In genomic region chr16:26598061-26598460, GRCh38 we compare ENCODE assay signal across 7 cellular contexts.
DNase-seq lines count a peak whose midpoint lies in the region; ATAC-seq and TF ChIP-seq lines count a peak whose summit lies in the region.

No MANE protein-coding gene starts in this region.

- intact Hi-C loops in natural killer cell (cut with micrococcal nuclease), result loop anchor here (5.0 kb wide), 1 partner anchor 49 kb away; no protein-coding TSS in a partner anchor

- H3K36me3 Mint-ChIP-seq in T-helper 17 cell (ENCODE audit: low read depth), result no peaks in the 10 kb centered on the region
- peaks cover 9 to 12% of the 10 kb centered on the region in 2 donors for H3K36me3 Mint-ChIP-seq in activated T-cell treated with anti-CD3 and anti-CD28 coated beads, Interleukin-2, amount 50 U/mL, for 72 hours (ENCODE audit: insufficient read depth in 2 of 2)
- no peaks in the 10 kb centered on the region for H3K36me3 Mint-ChIP-seq in natural killer cell

- H3K4me1 Mint-ChIP-seq in T-helper 17 cell (peaks cover 11% of the 10 kb centered on the region), natural killer cell (peaks cover 18 to 49% of the 10 kb centered on the region in 2 donors)
- peaks cover 73% of the 10 kb centered on the region for H3K4me1 Mint-ChIP-seq in activated T-cell treated with anti-CD3 and anti-CD28 coated beads, Interleukin-2, amount 50 U/mL, for 72 hours (ENCODE audit: low read depth)

- ATAC-seq in T-helper 17 cell, result peak; percentile 93
- ATAC-seq in activated T-cell treated with anti-CD3 and anti-CD28 coated beads, Interleukin-2, amount 50 U/mL, for 72 hours (replicated peaks in 1 of 2), result peak; percentile 93 to 94
- peak; percentile 83 to 88 (median 88) for ATAC-seq in natural killer cell

- H3K27me3 ChIP-seq in MG63, result peaks cover 8% of the 10 kb centered on the region; the same call in 1 of the 2 replicates

- H3K4me3 ChIP-seq in MG63, result no peak overlapping the region

- H3K27me3 Mint-ChIP-seq in T-helper 17 cell, result no peaks in the 10 kb centered on the region
- peaks cover 13% of the 10 kb centered on the region for H3K27me3 Mint-ChIP-seq in activated T-cell treated with anti-CD3 and anti-CD28 coated beads, Interleukin-2, amount 50 U/mL, for 72 hours (ENCODE audit: low read depth)
- H3K27me3 Mint-ChIP-seq in natural killer cell (ENCODE audit: low read depth in 2 of 2), result peaks cover 0 to 7% of the 10 kb centered on the region in 2 donors

- H3K4me3 Mint-ChIP-seq in T-helper 17 cell (peak overlapping the region; percentile 1), natural killer cell (peak overlapping the region; percentile 51)
- peak overlapping the region; percentile 56 to 67 for H3K4me3 Mint-ChIP-seq in activated T-cell treated with anti-CD3 and anti-CD28 coated beads, Interleukin-2, amount 50 U/mL, for 72 hours

- no peaks in the 10 kb centered on the region for H3K36me3 ChIP-seq in MG63

- H3K27ac Mint-ChIP-seq in T-helper 17 cell, result peak overlapping the region; percentile 71
- H3K27ac Mint-ChIP-seq in activated T-cell treated with anti-CD3 and anti-CD28 coated beads, Interleukin-2, amount 50 U/mL, for 72 hours, result peak overlapping the region; percentile 72
- H3K27ac Mint-ChIP-seq in natural killer cell, result peak overlapping the region; percentile 84 to 96

- peaks cover 1 to 9% of the 10 kb centered on the region in 2 donors for H3K9me3 Mint-ChIP-seq in activated T-cell treated with anti-CD3 and anti-CD28 coated beads, Interleukin-2, amount 50 U/mL, for 72 hours
- H3K9me3 Mint-ChIP-seq in natural killer cell, result peaks cover 0 to 3% of the 10 kb centered on the region in 2 donors

- no peak for TF ChIP-seq CTCF in natural killer cell (IDR thresholded peaks at IDR 0.05)

- peak in 1 of 3 donors; percentile 27 for DNase-seq in T-helper 17 cell
- DNase-seq in activated T-cell treated with anti-CD3 and anti-CD28 coated beads, Interleukin-2, amount 50 U/mL, for 72 hours, result peak; percentile 79 to 84
- DNase-seq in natural killer cell, result peak; percentile 30
- peak; percentile 13 for DNase-seq in superior temporal gyrus (ENCODE audit: extremely low spot score)
- no peak for DNase-seq in HuH-7.5 (ENCODE audit: low spot score)
- DNase-seq in MG63, result no peak
- no peak for DNase-seq in NCI-H2081 treated with DMSO at 0.1 percent for 48 hours (lab: John Stamatoyannopoulos, UW)

- H3K9me3 ChIP-seq in T-helper 17 cell (ENCODE audit: control insufficient read depth, low read length, poor library complexity, severe bottlenecking), result no peaks in the 10 kb centered on the region
- 0 out of 2 replicates have a peak, but pooled peaks cover 2% of the 10 kb centered on the region for H3K9me3 ChIP-seq in MG63

Comparison
In these comparisons a context has a peak if more than half of its experiments do, and no peak if none do; other contexts are left out.
1. DNase-seq: peak in activated T-cell treated with anti-CD3 and anti-CD28 coated beads, Interleukin-2, amount 50 U/mL, for 72 hours (2 of 2), natural killer cell (single experiment) and superior temporal gyrus (single experiment); none in HuH-7.5 (single experiment), MG63 (single experiment) and NCI-H2081 treated with DMSO at 0.1 percent for 48 hours (single experiment).
2. H3K4me3 Mint-ChIP-seq: peak in every context shown above with its lines; median percentile 62 in activated T-cell treated with anti-CD3 and anti-CD28 coated beads, Interleukin-2, amount 50 U/mL, for 72 hours; 51 in natural killer cell; 1 in T-helper 17 cell.
3. Peak in every context shown above with its lines, with median percentiles within 50 percentile points of each other: ATAC-seq and H3K27ac Mint-ChIP-seq.